In the genomic region with DNA sequence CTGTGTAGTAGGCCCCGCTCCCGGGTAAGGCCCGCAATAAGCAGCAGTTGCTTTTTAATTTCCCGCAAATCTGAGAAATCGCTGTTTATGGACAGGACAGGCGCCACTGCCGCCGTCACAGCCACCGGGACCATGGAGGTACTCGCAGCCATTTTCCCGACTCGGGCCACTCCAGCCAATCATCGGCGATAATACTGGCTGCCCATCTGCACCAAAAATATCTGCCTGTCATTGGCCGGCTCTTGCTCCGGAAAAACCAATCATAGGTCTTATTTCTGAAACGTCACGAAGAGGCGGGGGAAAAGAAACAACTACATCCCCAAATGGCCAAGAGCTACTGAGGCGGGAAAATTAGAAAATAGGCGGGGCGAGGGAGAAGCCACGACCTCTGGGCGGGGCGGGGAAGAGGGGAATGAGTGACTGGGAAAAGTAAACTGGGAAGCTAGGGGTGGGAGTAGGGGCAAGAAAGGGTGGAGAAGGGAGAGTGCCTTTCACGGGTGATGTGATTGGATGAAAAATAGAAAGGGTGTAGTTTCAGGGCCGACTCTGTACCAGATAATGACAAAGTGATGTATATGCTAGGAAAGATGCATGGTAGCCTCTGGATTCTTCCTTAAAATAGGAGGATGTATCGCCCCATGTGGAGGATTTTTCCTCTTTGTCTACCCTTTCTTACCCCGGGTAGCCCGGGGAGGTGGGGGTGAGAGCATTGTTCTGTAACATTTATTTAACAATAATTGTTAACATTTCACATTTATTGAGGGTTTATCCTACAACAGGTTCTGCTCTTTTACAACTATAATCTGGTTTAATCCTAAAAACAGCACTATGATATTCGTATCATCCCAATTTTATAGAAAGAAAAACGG, we compare ENCODE assay signal across 8 cellular contexts.
DNase-seq lines count a peak whose midpoint lies in the region; ATAC-seq and TF ChIP-seq lines count a peak whose summit lies in the region.

A gene with protein sequence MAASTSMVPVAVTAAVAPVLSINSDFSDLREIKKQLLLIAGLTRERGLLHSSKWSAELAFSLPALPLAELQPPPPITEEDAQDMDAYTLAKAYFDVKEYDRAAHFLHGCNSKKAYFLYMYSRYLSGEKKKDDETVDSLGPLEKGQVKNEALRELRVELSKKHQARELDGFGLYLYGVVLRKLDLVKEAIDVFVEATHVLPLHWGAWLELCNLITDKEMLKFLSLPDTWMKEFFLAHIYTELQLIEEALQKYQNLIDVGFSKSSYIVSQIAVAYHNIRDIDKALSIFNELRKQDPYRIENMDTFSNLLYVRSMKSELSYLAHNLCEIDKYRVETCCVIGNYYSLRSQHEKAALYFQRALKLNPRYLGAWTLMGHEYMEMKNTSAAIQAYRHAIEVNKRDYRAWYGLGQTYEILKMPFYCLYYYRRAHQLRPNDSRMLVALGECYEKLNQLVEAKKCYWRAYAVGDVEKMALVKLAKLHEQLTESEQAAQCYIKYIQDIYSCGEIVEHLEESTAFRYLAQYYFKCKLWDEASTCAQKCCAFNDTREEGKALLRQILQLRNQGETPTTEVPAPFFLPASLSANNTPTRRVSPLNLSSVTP (minus strand): TSS at position 163 of the 869 bp plus-strand sequence. CDS start 11 bp downstream, at position 152.

- peaks cover 16% of the 10 kb centered on the region for H3K36me3 Mint-ChIP-seq in central memory CD8-positive, alpha-beta T cell (ENCODE audit: insufficient read depth)

- ATAC-seq in GM19025 (IDR thresholded peaks at IDR 0.05; ENCODE audit: low read depth, unreplicated experiment) (peak; percentile 96), HG03342 (IDR thresholded peaks at IDR 0.05; ENCODE audit: unreplicated experiment) (peak; percentile 98)
- ATAC-seq in central memory CD8-positive, alpha-beta T cell (replicated peaks; ENCODE audit: extremely low read depth, poor library complexity, severe bottlenecking): peak; percentile 98

- peak within 1 kb of the TSS; percentile 75 for H3K4me3 ChIP-seq in AG09309 (ENCODE audit: control insufficient read depth, low read depth, low read length)

- no peaks in the 10 kb centered on the region for H3K9me3 Mint-ChIP-seq in central memory CD8-positive, alpha-beta T cell

- TF ChIP-seq CTCF in AG09309 (IDR thresholded peaks at IDR 0.05; ENCODE audit: control insufficient read depth, insufficient read depth, low read depth, low read length, missing control alignments): no peak

- H3K4me1 Mint-ChIP-seq in central memory CD8-positive, alpha-beta T cell: peaks cover 16% of the 10 kb centered on the region

- DNase-seq in AG09309 (ENCODE audit: low read depth) (peak; percentile 88), NCI-H446 (lab: John Stamatoyannopoulos, UW) (peak; percentile 96 to 97), iris pigment epithelial cell (ENCODE audit: low read depth) (peak; percentile 99)
- DNase-seq in activated CD4-positive, CD25-positive, alpha-beta regulatory T cell treated with anti-CD3 and anti-CD28 coated beads, Interleukin-2, amount 50 U/mL, for 16 hours (ENCODE audit: low read depth, low spot score): peak; percentile 87
- peak; percentile 78 to 89 for DNase-seq in central memory CD8-positive, alpha-beta T cell (ENCODE audit: low spot score in 2 of 2)
- DNase-seq in stimulated activated CD4-positive, alpha-beta T cell treated with anti-CD3 and anti-CD28 coated beads, Interleukin-12 subunit alpha, Interleukin-12 subunit beta, amount 100 ng/mL, for 24 hours (ENCODE audit: low read depth in 2 of 2): peak; percentile 77 to 86

- H3K27ac Mint-ChIP-seq in central memory CD8-positive, alpha-beta T cell (ENCODE audit: low read depth): peak within 1 kb of the TSS; percentile 98

- peaks cover 1% of the 10 kb centered on the region for H3K27me3 Mint-ChIP-seq in central memory CD8-positive, alpha-beta T cell

- peak within 1 kb of the TSS; percentile 99 for H3K4me3 Mint-ChIP-seq in central memory CD8-positive, alpha-beta T cell

Comparison
In these comparisons a context has a peak if more than half of its experiments do, and no peak if none do; other contexts are left out.
1. Peak in every context shown above with its lines: DNase-seq, ATAC-seq and H3K4me3 ChIP-seq.